21 cellular contexts compared by ENCODE assay signal in the genomic region with DNA sequence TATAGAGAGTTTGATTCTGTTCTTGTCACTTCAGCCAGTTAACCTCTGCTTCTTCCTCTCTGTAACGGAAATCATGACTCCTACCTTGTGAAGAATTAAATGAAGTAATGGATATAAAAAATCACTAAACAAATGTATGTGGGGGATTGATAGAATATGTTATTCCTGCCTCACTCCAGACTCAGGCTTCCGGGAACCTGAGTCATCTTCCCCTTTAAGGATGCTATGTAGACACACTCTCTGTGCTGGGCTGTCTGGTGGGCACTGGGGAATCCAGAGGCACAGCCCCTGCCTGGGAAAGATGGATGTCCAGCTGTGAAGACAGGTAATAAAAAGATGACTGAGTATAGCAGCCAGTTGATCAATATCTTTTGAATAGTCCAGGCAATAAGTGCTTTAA.
DNase-seq lines count a peak whose midpoint lies in the region; ATAC-seq and TF ChIP-seq lines count a peak whose summit lies in the region.
"Had no signal": no experiment of that assay in that cellular context is flagged by ENCODE, and none has a peak within 500 bp of the region (broad histone marks: within the 10 kb centered on the region; RNA-seq: fewer than 3 reads in every experiment).

No MANE protein-coding gene starts in this region.

- H3K4me3 Mint-ChIP-seq in brain: no peak overlapping the region
- H3K4me3 Mint-ChIP-seq: CD4-positive, alpha-beta T cell; naive thymus-derived CD4-positive, alpha-beta T cell; WTC11 had no signal

- H3K27ac Mint-ChIP-seq in brain: peak overlapping the region in 3 of 5 experiments; percentile 39 to 69 (median 50)
- H3K27ac Mint-ChIP-seq: CD4-positive, alpha-beta T cell; naive thymus-derived CD4-positive, alpha-beta T cell; WTC11 had no signal

- H3K9me3 Mint-ChIP-seq in brain: no peaks in the 10 kb centered on the region
- H3K9me3 Mint-ChIP-seq: CD4-positive, alpha-beta T cell; WTC11 had no signal

- H3K36me3 Mint-ChIP-seq in brain: peaks cover 22% of the 10 kb centered on the region
- H3K36me3 Mint-ChIP-seq: naive thymus-derived CD4-positive, alpha-beta T cell; WTC11 had no signal

- H3K27me3 Mint-ChIP-seq in brain: no peaks in the 10 kb centered on the region
- H3K27me3 Mint-ChIP-seq: CD4-positive, alpha-beta T cell had no signal

- peaks cover 69% of the 10 kb centered on the region for H3K4me1 Mint-ChIP-seq in brain

- DNase-seq in EL (peak; percentile 47), glomerular visceral epithelial cell (ENCODE audit: extremely low spot score) (peak; percentile 34), pulmonary artery endothelial cell (ENCODE audit: low read depth, low spot score) (peak; percentile 87), MV-4-11 (lab: John Stamatoyannopoulos, UW) (no peak), SK-N-DZ (ENCODE audit: low spot score) (no peak)
- DNase-seq: activated CD4-positive, alpha-beta T cell treated with anti-CD3 and anti-CD28 coated beads, Interleukin-2, amount 50 U/mL, for 4 hours; activated gamma-delta T cell treated with Interleukin-2 at 50 U/mL for 16 hours; caudate nucleus; CD4-positive, alpha-beta T cell; erythroblast; NCI-H1694 treated with DMSO at 0.1 percent for 48 hours; NCI-H526 treated with DMSO at 0.1 percent for 48 hours; pancreas; T-helper 9 cell; upper lobe of right lung had no signal

- ATAC-seq in HG03520 (IDR thresholded peaks at IDR 0.05; ENCODE audit: unreplicated experiment): no peak
- ATAC-seq: gastroesophageal sphincter; naive thymus-derived CD4-positive, alpha-beta T cell; pancreas; sciatic nerve; upper lobe of right lung; WTC11 had no signal

- no peak for TF ChIP-seq CTCF in brain (conservative IDR thresholded peaks at IDR 0.05)

Comparison
In these comparisons a context has a peak if more than half of its experiments do, and no peak if none do; other contexts are left out.
1. DNase-seq: peak in EL (single experiment), glomerular visceral epithelial cell (single experiment) and pulmonary artery endothelial cell (single experiment); none in MV-4-11 (single experiment) and SK-N-DZ (single experiment).